In genomic region chr4:23930750-23931488, GRCh38 we compare ENCODE assay signal across 12 cellular contexts. TPM values are rescaled to one million over a fixed set of nuclear protein-coding genes. Genes with fewer than 3 reads are reported as not detected.
DNase-seq lines count a peak whose midpoint lies in the region; ATAC-seq, FAIRE-seq and TF ChIP-seq lines count a peak whose summit lies in the region.
"Had no signal": no experiment of that assay in that cellular context is flagged by ENCODE, and none has a peak within 500 bp of the region (broad histone marks: within the 10 kb centered on the region; RNA-seq: fewer than 3 reads in every experiment).

No MANE protein-coding gene starts in this region.

- peak; percentile 53 for DNase-seq in G401 (ENCODE audit: low spot score)
- peak; percentile 23 for DNase-seq in cerebellum (ENCODE audit: low spot score)
- DNase-seq in kidney: peak; percentile 95
- DNase-seq in renal cortical epithelial cell (ENCODE audit: low read depth): peak; percentile 91
- no peak for DNase-seq in mesenteric fat pad (ENCODE audit: low spot score)
- no peak for DNase-seq in iPS-NIHi7 (ENCODE audit: extremely low spot score)
- DNase-seq: CD4-positive, CD25-positive, alpha-beta regulatory T cell; NCI-H82; stimulated activated CD4-positive, alpha-beta T cell treated with anti-CD3 and anti-CD28 coated beads, Interleukin-2, amount 100 ng/mL, for 48 hours had no signal

- peak overlapping the region; percentile 92 to 95 for H3K27ac ChIP-seq in kidney (ENCODE audit: low read depth in 2 of 2, low read length in 2 of 2)

- peak overlapping the region in 1 of 2 donors; percentile 63 for H3K9ac ChIP-seq in kidney (ENCODE audit: low read length in 2 of 2)

- intact Hi-C loops in kidney (cut with DNase I): no loop called here

- in situ Hi-C loops in G401 (cut with HindIII; ENCODE audit: low sequenced_read_pairs): no loop called here

- H3K36me3 ChIP-seq in kidney (ENCODE audit: control insufficient read depth in 1 of 2, insufficient read depth in 2 of 2, low read length in 2 of 2): no peaks in the 10 kb centered on the region

- peak; percentile 66 for FAIRE-seq in kidney (lab: Jason Lieb, UNC)
- FAIRE-seq: GM18507 had no signal

- TF ChIP-seq CTCF in kidney (IDR thresholded peaks at IDR 0.05; ENCODE audit: borderline replicate concordance, extremely low read depth, insufficient read depth): no peak

- ATAC-seq in HG03045 (IDR thresholded peaks at IDR 0.05; ENCODE audit: unreplicated experiment) (no peak), HG03469 (IDR thresholded peaks at IDR 0.05; ENCODE audit: unreplicated experiment) (no peak)

- H3K9me3 ChIP-seq in kidney (ENCODE audit: control insufficient read depth in 1 of 2, low read length in 2 of 2): no peaks in the 10 kb centered on the region

- peaks cover 16 to 34% of the 10 kb centered on the region in 2 donors for H3K4me1 ChIP-seq in kidney (ENCODE audit: control insufficient read depth in 1 of 2, insufficient read depth in 1 of 2, low read depth in 1 of 2, low read length in 2 of 2)

- peak overlapping the region; percentile 10 to 16 for H3K4me3 ChIP-seq in kidney (ENCODE audit: low read length in 2 of 2)

RNA-seq across cellular contexts. Expression of gene PPARGC1A, which starts 41.1 kb away (rescaled TPM):
- not detected in 2 replicates for total RNA-seq in G401 (2014; rRNA removed; shearing (Covaris generic))
- total RNA-seq in cerebellum (14.3 TPM), kidney (80.8 TPM), renal cortical epithelial cell (2.3 and 62.4 TPM in 2 replicates), mesenteric fat pad (9.7 TPM)
- polyA plus RNA-seq in kidney (ENCODE audit: insufficient read depth, low read depth, low replicate concordance): 22.8 TPM
- total RNA-seq: CD4-positive, CD25-positive, alpha-beta regulatory T cell had no signal
- polyA plus RNA-seq: CD4-positive, CD25-positive, alpha-beta regulatory T cell had no signal

Comparison
In these comparisons a context has a peak if more than half of its experiments do, and no peak if none do; other contexts are left out.
1. DNase-seq: peak in G401 (single experiment), cerebellum (single experiment), kidney (single experiment) and renal cortical epithelial cell (single experiment); none in mesenteric fat pad (single experiment) and iPS-NIHi7 (single experiment).